ENCODE assay signal across 15 cellular contexts in genomic region chr10:112461029-112461887, GRCh38. TPM values are rescaled to one million over a fixed set of nuclear protein-coding genes. Genes with fewer than 3 reads are reported as not detected.
DNase-seq lines count a peak whose midpoint lies in the region; ATAC-seq, FAIRE-seq and TF ChIP-seq lines count a peak whose summit lies in the region.
"Had no signal": no experiment of that assay in that cellular context is flagged by ENCODE, and none has a peak within 500 bp of the region (broad histone marks: within the 10 kb centered on the region; RNA-seq: fewer than 3 reads in every experiment).

No MANE protein-coding gene starts in this region.

- no peaks in the 10 kb centered on the region for H3K4me1 ChIP-seq in OCI-LY7 (ENCODE audit: insufficient read depth, low read length, poor library complexity, severe bottlenecking)
- H3K4me1 ChIP-seq: BE2C had no signal

- H4K20me1 ChIP-seq in OCI-LY7 (ENCODE audit: insufficient read depth, low read length) = no peaks in the 10 kb centered on the region

- H3K27ac Mint-ChIP-seq in activated CD4-positive, alpha-beta T cell treated with anti-CD3 and anti-CD28 coated beads, Interleukin-2, amount 10 ng/mL, durations not matched to agents 24 days and 14 days = peak overlapping the region; percentile 86
- H3K27ac Mint-ChIP-seq in activated CD4-positive, alpha-beta T cell treated with anti-CD3 and anti-CD28 coated beads, Interleukin-2, amount 10 ng/mL, durations not matched to agents 7 days and 5 days = no peak overlapping the region
- peak overlapping the region; percentile 79 for H3K27ac Mint-ChIP-seq in chondrocyte (ENCODE audit: unreplicated experiment)
- H3K27ac Mint-ChIP-seq: stimulated activated memory B cell treated with anti-CD40 and anti-IgM and Interleukin-4, amounts not matched to agents 10 μg/mL and 1 μg/mL and 100 μg/mL, for 72 hours had no signal

- intact Hi-C loops in activated CD4-positive, alpha-beta T cell treated with anti-CD3 and anti-CD28 coated beads, Interleukin-2, amount 10 ng/mL, durations not matched to agents 24 days and 14 days (cut with micrococcal nuclease) = no loop called here
- intact Hi-C loops in OCI-LY7 (cut with micrococcal nuclease; ENCODE audit: unreplicated experiment) = no loop called here

- POLR2A ChIA-PET in activated CD4-positive, alpha-beta T cell treated with anti-CD3 and anti-CD28 coated beads, Interleukin-2, amount 10 ng/mL, durations not matched to agents 7 days and 5 days (lab: Charles Lee) = no interaction called here
- POLR2A ChIA-PET in OCI-LY7 (lab: Charles Lee) = interaction anchor here (0.6 to 0.8 kb wide), 2 partner anchors 51 to 697 kb away, joined by 3 read pairs; no protein-coding TSS in a partner anchor

- DNase-seq in activated CD4-positive, alpha-beta T cell treated with anti-CD3 and anti-CD28 coated beads, Interleukin-2, amount 10 ng/mL, durations not matched to agents 24 days and 14 days = no peak
- no peak for DNase-seq in activated CD4-positive, alpha-beta T cell treated with anti-CD3 and anti-CD28 coated beads, Interleukin-2, amount 10 ng/mL, durations not matched to agents 7 days and 5 days
- DNase-seq in RCC 7860 (ENCODE audit: low spot score) (peak; percentile 18), chondrocyte (ENCODE audit: low spot score) (no peak), OCI-LY7 (ENCODE audit: low spot score) (no peak), UCSD-AML1 (lab: John Stamatoyannopoulos, UW; ENCODE audit: unreplicated experiment) (no peak)
- DNase-seq in stimulated activated CD4-positive, alpha-beta T cell treated with anti-CD3 and anti-CD28 coated beads, Interleukin-4, amount 100 ng/mL, for 1 hour = peak; percentile 14
- DNase-seq: activated gamma-delta T cell treated with Interleukin-2 at 50 U/mL for 16 hours, BE2C, hypothalamus, MM.1S, ovary, SHP77 had no signal

- H2AFZ ChIP-seq in OCI-LY7 (ENCODE audit: low read length) = no peak overlapping the region

- no peak overlapping the region for H3K4me3 ChIP-seq in OCI-LY7 (ENCODE audit: low read depth, low read length, poor library complexity, severe bottlenecking)
- H3K4me3 ChIP-seq: ovary had no signal

- no peak overlapping the region for H3K4me2 ChIP-seq in OCI-LY7 (ENCODE audit: low read length)

- peaks cover 42% of the 10 kb centered on the region for H3K36me3 Mint-ChIP-seq in activated CD4-positive, alpha-beta T cell treated with anti-CD3 and anti-CD28 coated beads, Interleukin-2, amount 10 ng/mL, durations not matched to agents 24 days and 14 days (ENCODE audit: low read depth)
- peaks cover 34% of the 10 kb centered on the region for H3K36me3 Mint-ChIP-seq in activated CD4-positive, alpha-beta T cell treated with anti-CD3 and anti-CD28 coated beads, Interleukin-2, amount 10 ng/mL, durations not matched to agents 7 days and 5 days (ENCODE audit: low read depth)
- peaks cover 14% of the 10 kb centered on the region for H3K36me3 Mint-ChIP-seq in chondrocyte (ENCODE audit: low read depth)

- BruUV-seq in OCI-LY7 (replicated peaks; lab: Mats Ljungman, UMichigan) = no TSS peak

- CTCF ChIA-PET in activated CD4-positive, alpha-beta T cell treated with anti-CD3 and anti-CD28 coated beads, Interleukin-2, amount 10 ng/mL, durations not matched to agents 7 days and 5 days (lab: Charles Lee) = interaction anchor here (1.1 to 1.3 kb wide), 2 partner anchors 11 to 12 kb away, joined by 3 read pairs; no protein-coding TSS in a partner anchor
- CTCF ChIA-PET in OCI-LY7 (lab: Charles Lee; ENCODE audit: unreplicated experiment) = no interaction called here

- H3K9me3 ChIP-seq in OCI-LY7 (ENCODE audit: low read length) = peaks cover 10% of the 10 kb centered on the region; the same call in 1 of the 2 replicates
- H3K9me3 ChIP-seq: BE2C, ovary had no signal

- H3K27me3 Mint-ChIP-seq in activated CD4-positive, alpha-beta T cell treated with anti-CD3 and anti-CD28 coated beads, Interleukin-2, amount 10 ng/mL, durations not matched to agents 24 days and 14 days = no peaks in the 10 kb centered on the region
- no peaks in the 10 kb centered on the region for H3K27me3 Mint-ChIP-seq in activated CD4-positive, alpha-beta T cell treated with anti-CD3 and anti-CD28 coated beads, Interleukin-2, amount 10 ng/mL, durations not matched to agents 7 days and 5 days
- no peaks in the 10 kb centered on the region for H3K27me3 Mint-ChIP-seq in chondrocyte (ENCODE audit: low read depth)
- H3K27me3 Mint-ChIP-seq: stimulated activated memory B cell treated with anti-CD40 and anti-IgM and Interleukin-4, amounts not matched to agents 10 μg/mL and 1 μg/mL and 100 μg/mL, for 72 hours had no signal

- no peak for TF ChIP-seq CTCF in chondrocyte (IDR thresholded peaks at IDR 0.05)
- TF ChIP-seq CTCF in OCI-LY7 (conservative IDR thresholded peaks at IDR 0.05; ENCODE audit: low read length) = no peak

- peaks cover 50% of the 10 kb centered on the region for H3K36me3 ChIP-seq in OCI-LY7 (ENCODE audit: insufficient read depth, low read length)
- H3K36me3 ChIP-seq: ovary had no signal

- H3K79me2 ChIP-seq in OCI-LY7 (ENCODE audit: insufficient read depth, low read depth, low read length) = no peaks in the 10 kb centered on the region; the same call in 1 of the 2 replicates

- H3K4me1 Mint-ChIP-seq in activated CD4-positive, alpha-beta T cell treated with anti-CD3 and anti-CD28 coated beads, Interleukin-2, amount 10 ng/mL, durations not matched to agents 24 days and 14 days = peaks cover 9% of the 10 kb centered on the region
- peaks cover 8% of the 10 kb centered on the region for H3K4me1 Mint-ChIP-seq in activated CD4-positive, alpha-beta T cell treated with anti-CD3 and anti-CD28 coated beads, Interleukin-2, amount 10 ng/mL, durations not matched to agents 7 days and 5 days
- H3K4me1 Mint-ChIP-seq in chondrocyte (ENCODE audit: low read depth) = peaks cover 8% of the 10 kb centered on the region

- no peak overlapping the region for H3K4me3 Mint-ChIP-seq in activated CD4-positive, alpha-beta T cell treated with anti-CD3 and anti-CD28 coated beads, Interleukin-2, amount 10 ng/mL, durations not matched to agents 24 days and 14 days
- no peak overlapping the region for H3K4me3 Mint-ChIP-seq in activated CD4-positive, alpha-beta T cell treated with anti-CD3 and anti-CD28 coated beads, Interleukin-2, amount 10 ng/mL, durations not matched to agents 7 days and 5 days
- H3K4me3 Mint-ChIP-seq in chondrocyte (ENCODE audit: unreplicated experiment) = no peak overlapping the region
- H3K4me3 Mint-ChIP-seq: stimulated activated memory B cell treated with anti-CD40 and anti-IgM and Interleukin-4, amounts not matched to agents 10 μg/mL and 1 μg/mL and 100 μg/mL, for 72 hours had no signal

- H3K9me3 Mint-ChIP-seq in activated CD4-positive, alpha-beta T cell treated with anti-CD3 and anti-CD28 coated beads, Interleukin-2, amount 10 ng/mL, durations not matched to agents 24 days and 14 days = peaks cover 8% of the 10 kb centered on the region
- peaks cover 2% of the 10 kb centered on the region for H3K9me3 Mint-ChIP-seq in activated CD4-positive, alpha-beta T cell treated with anti-CD3 and anti-CD28 coated beads, Interleukin-2, amount 10 ng/mL, durations not matched to agents 7 days and 5 days
- H3K9me3 Mint-ChIP-seq in chondrocyte (ENCODE audit: low read depth) = peaks cover 5% of the 10 kb centered on the region
- H3K9me3 Mint-ChIP-seq: stimulated activated memory B cell treated with anti-CD40 and anti-IgM and Interleukin-4, amounts not matched to agents 10 μg/mL and 1 μg/mL and 100 μg/mL, for 72 hours had no signal

- H3K9me2 ChIP-seq in OCI-LY7 (ENCODE audit: insufficient read depth, low read length) = no peaks in the 10 kb centered on the region

- no peak for FAIRE-seq in RCC 7860 (lab: Jason Lieb, UNC)

- ATAC-seq in HG02642 (IDR thresholded peaks at IDR 0.05; ENCODE audit: poor library complexity, unreplicated experiment) = no peak
- ATAC-seq: stimulated activated memory B cell treated with anti-CD40 and anti-IgM and Interleukin-4, amounts not matched to agents 10 μg/mL and 1 μg/mL and 100 μg/mL, for 72 hours had no signal

- no peak overlapping the region for H3K27ac ChIP-seq in OCI-LY7 (ENCODE audit: low read depth, low read length, poor library complexity, severe bottlenecking)
- H3K27ac ChIP-seq: ovary had no signal

RNA-seq across cellular contexts. Expression of gene VTI1A, which starts 14.2 kb away (rescaled TPM):
- 35.2 and 38.4 TPM in 2 replicates for total RNA-seq in activated CD4-positive, alpha-beta T cell treated with anti-CD3 and anti-CD28 coated beads, Interleukin-2, amount 10 ng/mL, durations not matched to agents 24 days and 14 days
- 10 to 100 TPM; 39.6 to 41.5 TPM for total RNA-seq in activated CD4-positive, alpha-beta T cell treated with anti-CD3 and anti-CD28 coated beads, Interleukin-2, amount 10 ng/mL, durations not matched to agents 7 days and 5 days
- total RNA-seq in chondrocyte (22.7 to 31.1 TPM (median 23.0 TPM) in 3 replicates), OCI-LY7 (2022) (42.6 and 45.2 TPM in 2 replicates)
- 39.4 and 70.8 TPM in 2 replicates for total RNA-seq in OCI-LY7 (2014; rRNA removed; shearing (Covaris generic))

RNA-seq across cellular contexts. Expression of gene ZDHHC6, which starts 14.5 kb away (rescaled TPM):
- total RNA-seq in activated CD4-positive, alpha-beta T cell treated with anti-CD3 and anti-CD28 coated beads, Interleukin-2, amount 10 ng/mL, durations not matched to agents 24 days and 14 days = 45.5 and 47.7 TPM in 2 replicates
- 10 to 100 TPM; 47.8 to 64.3 TPM for total RNA-seq in activated CD4-positive, alpha-beta T cell treated with anti-CD3 and anti-CD28 coated beads, Interleukin-2, amount 10 ng/mL, durations not matched to agents 7 days and 5 days
- total RNA-seq in chondrocyte = 23.4 to 30.9 TPM (median 25.5 TPM) in 3 replicates
- 29.9 and 31.5 TPM in 2 replicates for total RNA-seq in OCI-LY7 (2014; rRNA removed; shearing (Covaris generic))
- 33.1 and 33.8 TPM in 2 replicates for total RNA-seq in OCI-LY7 (2022)

Comparison
In these comparisons a context has a peak if more than half of its experiments do, and no peak if none do; other contexts are left out.
1. DNase-seq: peak in RCC 7860 (single experiment) and stimulated activated CD4-positive, alpha-beta T cell treated with anti-CD3 and anti-CD28 coated beads, Interleukin-4, amount 100 ng/mL, for 1 hour (single experiment); none in activated CD4-positive, alpha-beta T cell treated with anti-CD3 and anti-CD28 coated beads, Interleukin-2, amount 10 ng/mL, durations not matched to agents 24 days and 14 days (single experiment), activated CD4-positive, alpha-beta T cell treated with anti-CD3 and anti-CD28 coated beads, Interleukin-2, amount 10 ng/mL, durations not matched to agents 7 days and 5 days (single experiment), chondrocyte (single experiment), OCI-LY7 (single experiment) and UCSD-AML1 (single experiment).